8 cellular contexts compared by ENCODE assay signal in the genomic region with DNA sequence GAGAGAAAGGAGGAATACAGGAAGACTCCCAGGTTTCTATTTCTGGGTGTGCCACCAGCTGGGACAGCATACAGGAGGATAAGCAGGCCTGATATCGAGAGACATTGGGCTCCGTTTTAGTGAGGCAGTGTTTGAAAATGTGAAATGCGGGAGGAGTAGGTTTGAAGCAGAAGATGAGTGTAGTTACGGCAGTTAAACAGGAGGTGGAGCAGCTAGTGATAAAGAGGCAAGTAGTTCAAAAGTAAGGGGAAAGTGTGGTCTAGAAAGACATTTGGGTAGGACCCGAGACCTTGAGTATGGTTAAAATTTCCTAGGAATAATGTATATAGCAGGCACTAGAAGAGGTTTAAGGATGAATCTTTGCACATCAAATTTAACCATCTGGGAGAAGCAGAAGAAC. TPM values are rescaled to one million over a fixed set of nuclear protein-coding genes. Genes with fewer than 3 reads are reported as not detected.
A peak's percentile ranks its signal among the peaks of the same experiment; 100 is the strongest.
DNase-seq lines count a peak whose midpoint lies in the region; ATAC-seq and TF ChIP-seq lines count a peak whose summit lies in the region.

No MANE protein-coding gene starts in this region.

- H3K4me3 ChIP-seq in osteoblast (ENCODE audit: insufficient read depth, low read length), result no peak overlapping the region

- H3K27me3 ChIP-seq in osteoblast (ENCODE audit: insufficient read depth, low read length), result no peaks in the 10 kb centered on the region

- no peak overlapping the region for H2AFZ ChIP-seq in osteoblast (ENCODE audit: low read length)

- no peaks in the 10 kb centered on the region for H3K4me1 ChIP-seq in osteoblast (ENCODE audit: insufficient read depth, low read length)

- H3K9me3 ChIP-seq in osteoblast (ENCODE audit: low read depth, low read length), result no peaks in the 10 kb centered on the region

- ATAC-seq in GM18867 (IDR thresholded peaks at IDR 0.05; ENCODE audit: unreplicated experiment), result peak; percentile 76
- ATAC-seq in HG03280 (IDR thresholded peaks at IDR 0.05; ENCODE audit: unreplicated experiment), result no peak

- H4K20me1 ChIP-seq in osteoblast (ENCODE audit: insufficient read depth, low read length), result no peaks in the 10 kb centered on the region

- DNase-seq in AML-193 (lab: John Stamatoyannopoulos, UW), result peak; percentile 1 to 4
- DNase-seq in cerebellum (ENCODE audit: low spot score), result peak; percentile 6
- DNase-seq in osteoblast (ENCODE audit: insufficient read length, low spot score, missing footprints), result peak; percentile 46
- no peak for DNase-seq in DMS79 (lab: John Stamatoyannopoulos, UW)
- no peak for DNase-seq in mucosa of gallbladder (ENCODE audit: low spot score)

- no peaks in the 10 kb centered on the region for H3K79me2 ChIP-seq in osteoblast (ENCODE audit: insufficient read depth, low read length)

- peaks cover 37% of the 10 kb centered on the region for H3K36me3 ChIP-seq in osteoblast (ENCODE audit: insufficient read depth, low read length)

- H3K4me2 ChIP-seq in osteoblast (ENCODE audit: insufficient read depth, low read length), result no peak overlapping the region

- peak; percentile 34; the same call in 1 of the 2 replicates for TF ChIP-seq CTCF in LNCAP (IDR thresholded peaks at IDR 0.05)
- TF ChIP-seq CTCF in osteoblast (IDR thresholded peaks at IDR 0.05; ENCODE audit: extremely low read depth, low read depth, low read length), result peak; percentile 57

- no peak overlapping the region for H3K27ac ChIP-seq in osteoblast (ENCODE audit: low read depth, low read length)

RNA-seq across cellular contexts. Expression of gene DCUN1D4, which starts 42.4 kb away (rescaled TPM):
- 91.0 TPM for total RNA-seq in cerebellum
- total RNA-seq in osteoblast, result 58.6 and 60.4 TPM in 2 replicates
- 62.2 TPM for total RNA-seq in mucosa of gallbladder

Comparison
In these comparisons a context has a peak if more than half of its experiments do, and no peak if none do; other contexts are left out.
1. DNase-seq: peak in AML-193 (2 of 2), cerebellum (single experiment) and osteoblast (single experiment); none in DMS79 (single experiment) and mucosa of gallbladder (single experiment).